In genomic region chr22:36486619-36487384, GRCh38 we compare ENCODE assay signal across 9 cellular contexts. TPM values are rescaled to one million over a fixed set of nuclear protein-coding genes. Genes with fewer than 3 reads are reported as not detected.
DNase-seq lines count a peak whose midpoint lies in the region; ATAC-seq, FAIRE-seq and TF ChIP-seq lines count a peak whose summit lies in the region.
"Had no signal": no experiment of that assay in that cellular context is flagged by ENCODE, and none has a peak within 500 bp of the region (broad histone marks: within the 10 kb centered on the region; RNA-seq: fewer than 3 reads in every experiment).

No MANE protein-coding gene starts in this region.

- H3K27me3 ChIP-seq in endothelial cell of umbilical vein (ENCODE audit: control insufficient read depth in 2 of 2, insufficient read depth in 2 of 2, low read length in 2 of 2) (no peaks in the 10 kb centered on the region), smooth muscle cell (ENCODE audit: low read depth) (no peaks in the 10 kb centered on the region)

- H3K36me3 ChIP-seq in endothelial cell of umbilical vein (ENCODE audit: control insufficient read depth in 2 of 2, extremely low read depth in 1 of 2, insufficient read depth in 2 of 2, low read length in 2 of 2): peaks cover 0 to 3% of the 10 kb centered on the region in 2 experiments
- H3K36me3 ChIP-seq in smooth muscle cell (ENCODE audit: low read depth): no peaks in the 10 kb centered on the region

- H3K36me3 Mint-ChIP-seq in mesothelial cell of epicardium: peaks cover 31% of the 10 kb centered on the region

- CTCF ChIA-PET in endothelial cell of umbilical vein (lab: Charles Lee): interaction anchor here (0.6 to 2.1 kb wide), 63 partner anchors 9 to 555 kb away, joined by 3 to 48 read pairs (median 5); partner anchors contain the start of genes APOL1, APOL2, APOL4 and EIF3D

- FAIRE-seq in endothelial cell of umbilical vein (lab: Jason Lieb, UNC): peak; percentile 71

- TF ChIP-seq POLR2A in endothelial cell of umbilical vein (IDR thresholded peaks at IDR 0.05; ENCODE audit: low read depth, low read length): no peak

- POLR2A ChIA-PET in endothelial cell of umbilical vein (lab: Charles Lee): no interaction called here

- no peak overlapping the region for H3K4me3 ChIP-seq in endothelial cell of umbilical vein (replicated peaks in 1 of 3; ENCODE audit: insufficient read depth in 1 of 3, low read depth in 1 of 3, low read length in 3 of 3)
- no peak overlapping the region for H3K4me3 ChIP-seq in smooth muscle cell
- H3K4me3 ChIP-seq: skin epidermis had no signal

- peaks cover 5% of the 10 kb centered on the region for H3F3A ChIP-seq in smooth muscle cell (ENCODE audit: low read depth)

- H3K27ac Mint-ChIP-seq in mesothelial cell of epicardium: no peak overlapping the region

- dilution Hi-C loops in endothelial cell of umbilical vein (cut with MboI; ENCODE audit: extremely low pct_ligation_motif_present, low sequenced_read_pairs): no loop called here

- H3K79me2 ChIP-seq in endothelial cell of umbilical vein (ENCODE audit: control insufficient read depth, insufficient read depth, low read length): no peaks in the 10 kb centered on the region
- H3K79me2 ChIP-seq in smooth muscle cell (ENCODE audit: low read depth): no peaks in the 10 kb centered on the region

- peak; percentile 51 to 70 for TF ChIP-seq CTCF in endothelial cell of umbilical vein (IDR thresholded peaks at IDR 0.05; ENCODE audit: extremely low read depth in 1 of 2, insufficient read depth in 1 of 2, low read depth in 1 of 2, low read length in 2 of 2)
- TF ChIP-seq CTCF in smooth muscle cell (IDR thresholded peaks at IDR 0.05; ENCODE audit: borderline replicate concordance, insufficient read depth, poor library complexity, severe bottlenecking): peak; percentile 81
- no peak for TF ChIP-seq CTCF in mesothelial cell of epicardium (IDR thresholded peaks at IDR 0.05; ENCODE audit: unreplicated experiment)

- intact Hi-C loops in endothelial cell of umbilical vein (cut with micrococcal nuclease): loop anchor here (1.0 to 5.0 kb wide), 5 partner anchors 248 to 345 kb away; partner anchors contain the start of gene APOL2

- BruUV-seq in endothelial cell of umbilical vein (replicated peaks; lab: Mats Ljungman, UMichigan): no TSS peak

- H3K4me2 ChIP-seq in endothelial cell of umbilical vein (ENCODE audit: insufficient read depth, low read length) (no peak overlapping the region), smooth muscle cell (no peak overlapping the region)

- no peak overlapping the region for H2AFZ ChIP-seq in endothelial cell of umbilical vein (ENCODE audit: low read depth, low read length)
- no peak overlapping the region for H2AFZ ChIP-seq in smooth muscle cell (ENCODE audit: low read depth)

- H3K4me3 Mint-ChIP-seq in mesothelial cell of epicardium: no peak overlapping the region

- 63% methylated on average over 13 of the region's 13 CpGs for WGBS in smooth muscle cell (ENCODE audit: low lambda C conversion rate)

- H3K4me1 ChIP-seq in endothelial cell of umbilical vein (ENCODE audit: control insufficient read depth, extremely low read depth, insufficient read depth, low read length): no peaks in the 10 kb centered on the region
- peaks cover 5% of the 10 kb centered on the region for H3K4me1 ChIP-seq in smooth muscle cell (ENCODE audit: low read depth)

- H3K9ac ChIP-seq in endothelial cell of umbilical vein (replicated peaks; ENCODE audit: extremely low read depth, insufficient read depth, low read length) (no peak overlapping the region), smooth muscle cell (ENCODE audit: low read depth) (no peak overlapping the region)

- no peaks in the 10 kb centered on the region for H4K20me1 ChIP-seq in endothelial cell of umbilical vein (replicated peaks; ENCODE audit: control insufficient read depth, extremely low read depth, insufficient read depth, low read length)
- no peaks in the 10 kb centered on the region for H4K20me1 ChIP-seq in smooth muscle cell (ENCODE audit: low read depth)

- ATAC-seq in GM21423 (IDR thresholded peaks at IDR 0.05; ENCODE audit: unreplicated experiment) (no peak), HG02571 (IDR thresholded peaks at IDR 0.05; ENCODE audit: unreplicated experiment) (no peak)

- peak; percentile 42 for DNase-seq in CD1c-positive myeloid dendritic cell (ENCODE audit: extremely low spot score)
- DNase-seq in HT-29 (ENCODE audit: low spot score): peak; percentile 38
- peak; percentile 59 to 66 for DNase-seq in activated CD4-positive, alpha-beta T cell treated with anti-CD3 and anti-CD28 coated beads, Interleukin-2, amount 50 U/mL, for 48 hours
- peak; percentile 43 for DNase-seq in endothelial cell of umbilical vein (ENCODE audit: low read depth, low spot score)
- DNase-seq in smooth muscle cell (lab: John Stamatoyannopoulos, UW; ENCODE audit: unreplicated experiment): no peak
- no peak for DNase-seq in mesothelial cell of epicardium (ENCODE audit: low spot score in 2 of 2, unreplicated experiment in 2 of 2)

- peaks cover 13% of the 10 kb centered on the region for H3K4me1 Mint-ChIP-seq in mesothelial cell of epicardium

- H3K9me3 ChIP-seq in endothelial cell of umbilical vein (replicated peaks; ENCODE audit: control insufficient read depth, insufficient read depth, low read length) (no peaks in the 10 kb centered on the region), smooth muscle cell (replicated peaks; ENCODE audit: low read depth) (no peaks in the 10 kb centered on the region)

- no peaks in the 10 kb centered on the region for H3K9me1 ChIP-seq in endothelial cell of umbilical vein (replicated peaks; ENCODE audit: control insufficient read depth, extremely low read depth, insufficient read depth, low read length)

- peaks cover 6% of the 10 kb centered on the region for H3K9me3 Mint-ChIP-seq in mesothelial cell of epicardium

- H3K27ac ChIP-seq in endothelial cell of umbilical vein (ENCODE audit: insufficient read depth, low read depth, low read length) (no peak overlapping the region), smooth muscle cell (ENCODE audit: low read depth) (no peak overlapping the region)
- H3K27ac ChIP-seq: skin epidermis had no signal

- H3K27me3 Mint-ChIP-seq in mesothelial cell of epicardium (ENCODE audit: low read depth): no peaks in the 10 kb centered on the region

TF ChIP-seq in endothelial cell of umbilical vein, 7 proteins besides CTCF, POLR2A, EP300 and RAD21:
- no peak for TF ChIP-seq POLR2AphosphoS5 (IDR thresholded peaks at IDR 0.05; ENCODE audit: insufficient read depth, low read depth, low read length)
- no peak for TF ChIP-seq MAX (IDR thresholded peaks at IDR 0.05; ENCODE audit: insufficient read depth, insufficient read length)
- TF ChIP-seq FOS (IDR thresholded peaks at IDR 0.05; ENCODE audit: borderline replicate concordance, insufficient read depth, low read length): no peak
- no peak for TF ChIP-seq MYC (IDR thresholded peaks at IDR 0.05; ENCODE audit: low read depth, low read length)
- TF ChIP-seq EZH2 (IDR thresholded peaks at IDR 0.05; ENCODE audit: borderline replicate concordance, low read depth, low read length, severe bottlenecking): no peak
- no peak for TF ChIP-seq GATA2 (IDR thresholded peaks at IDR 0.05; ENCODE audit: insufficient read depth, insufficient read length, low read depth, low read length)
- TF ChIP-seq JUN (IDR thresholded peaks at IDR 0.05; ENCODE audit: borderline replicate concordance, insufficient read depth, insufficient read length, low read depth): no peak

RNA-seq across cellular contexts. Expression of gene TXN2, which starts 5.4 kb away (rescaled TPM):
- total RNA-seq in HT-29 (2014; rRNA removed; shearing (Covaris generic)): 30.7 and 30.8 TPM in 2 replicates
- total RNA-seq in endothelial cell of umbilical vein (74.3 and 75.9 TPM in 2 replicates), smooth muscle cell (15.1 and 17.0 TPM in 2 replicates), mesothelial cell of epicardium (54.9 to 64.1 TPM (median 59.1 TPM) in 3 replicates)
- polyA plus RNA-seq in endothelial cell of umbilical vein (170 and 183 TPM in 2 replicates), smooth muscle cell (86.9 and 97.0 TPM in 2 replicates)
- 181 and 197 TPM in 2 replicates for polyA plus RNA-seq in endothelial cell of umbilical vein (2011; cell fraction: cytosol; rRNA removed)
- 82.5 and 86.4 TPM in 2 replicates for polyA plus RNA-seq in endothelial cell of umbilical vein (2011; cell fraction: nucleus; rRNA removed)
- 79.8 and 82.4 TPM in 2 replicates for polyA plus RNA-seq in endothelial cell of umbilical vein (2012)
- 110 and 124 TPM in 2 replicates for polyA minus RNA-seq in endothelial cell of umbilical vein
- polyA minus RNA-seq in endothelial cell of umbilical vein (2011; cell fraction: cytosol; rRNA and poly(A)+ RNA removed): 37.8 TPM
- polyA minus RNA-seq in endothelial cell of umbilical vein (2011; cell fraction: nucleus; rRNA and poly(A)+ RNA removed): 11.5 and 12.4 TPM in 2 replicates

RNA-seq across cellular contexts. Expression of gene FOXRED2, which starts 20.0 kb away (rescaled TPM):
- 9.7 and 13.0 TPM in 2 replicates for total RNA-seq in HT-29 (2014; rRNA removed; shearing (Covaris generic))
- total RNA-seq in endothelial cell of umbilical vein (14.0 and 20.4 TPM in 2 replicates), smooth muscle cell (2.8 and 3.1 TPM in 2 replicates), mesothelial cell of epicardium (39.8 to 43.9 TPM (median 39.9 TPM) in 3 replicates)
- polyA plus RNA-seq in endothelial cell of umbilical vein (8.0 and 8.4 TPM in 2 replicates), smooth muscle cell (4.2 and 5.2 TPM in 2 replicates)
- polyA plus RNA-seq in endothelial cell of umbilical vein (2011; cell fraction: cytosol; rRNA removed): 6.3 and 6.5 TPM in 2 replicates
- 4.6 and 4.8 TPM in 2 replicates for polyA plus RNA-seq in endothelial cell of umbilical vein (2011; cell fraction: nucleus; rRNA removed)
- polyA plus RNA-seq in endothelial cell of umbilical vein (2012): 10.8 and 12.5 TPM in 2 replicates
- polyA minus RNA-seq in endothelial cell of umbilical vein: 8.4 and 9.0 TPM in 2 replicates
- 13.6 TPM for polyA minus RNA-seq in endothelial cell of umbilical vein (2011; cell fraction: cytosol; rRNA and poly(A)+ RNA removed)
- polyA minus RNA-seq in endothelial cell of umbilical vein (2011; cell fraction: nucleus; rRNA and poly(A)+ RNA removed): 3.6 TPM in 2 replicates

RNA-seq across cellular contexts. Expression of gene EIF3D, which starts 42.2 kb away (rescaled TPM):
- 195 and 216 TPM in 2 replicates for total RNA-seq in HT-29 (2014; rRNA removed; shearing (Covaris generic))
- 192 and 201 TPM in 2 replicates for total RNA-seq in endothelial cell of umbilical vein
- 374 and 413 TPM in 2 replicates for polyA plus RNA-seq in endothelial cell of umbilical vein
- 391 and 464 TPM in 2 replicates for polyA plus RNA-seq in endothelial cell of umbilical vein (2011; cell fraction: cytosol; rRNA removed)
- polyA plus RNA-seq in endothelial cell of umbilical vein (2011; cell fraction: nucleus; rRNA removed): 364 and 367 TPM in 2 replicates
- 201 and 234 TPM in 2 replicates for polyA plus RNA-seq in endothelial cell of umbilical vein (2012)
- polyA minus RNA-seq in endothelial cell of umbilical vein: 384 and 389 TPM in 2 replicates
- polyA minus RNA-seq in endothelial cell of umbilical vein (2011; cell fraction: cytosol; rRNA and poly(A)+ RNA removed): 159 TPM
- polyA minus RNA-seq in endothelial cell of umbilical vein (2011; cell fraction: nucleus; rRNA and poly(A)+ RNA removed): 132 and 157 TPM in 2 replicates
- total RNA-seq in smooth muscle cell: 258 and 323 TPM in 2 replicates
- polyA plus RNA-seq in smooth muscle cell: 82.7 and 101 TPM in 2 replicates
- 194 to 204 TPM (median 197 TPM) in 3 replicates for total RNA-seq in mesothelial cell of epicardium

Comparison
In these comparisons a context has a peak if more than half of its experiments do, and no peak if none do; other contexts are left out.
1. DNase-seq: peak in CD1c-positive myeloid dendritic cell (single experiment), HT-29 (single experiment), activated CD4-positive, alpha-beta T cell treated with anti-CD3 and anti-CD28 coated beads, Interleukin-2, amount 50 U/mL, for 48 hours (2 of 2) and endothelial cell of umbilical vein (single experiment); none in smooth muscle cell (single experiment) and mesothelial cell of epicardium (0 of 2).